1 cellular context compared by ENCODE assay signal in genomic region chr18:39519741-39520140, GRCh38.
TF ChIP-seq lines count a peak whose summit lies in the region.

No MANE protein-coding gene starts in this region.

TF ChIP-seq in HCT116, 20 proteins besides CTCF, POLR2A, EP300 and RAD21 (continued from another document):
- no peak for TF ChIP-seq REST (IDR thresholded peaks at IDR 0.05; ENCODE audit: low read depth)
- TF ChIP-seq MAX (IDR thresholded peaks at IDR 0.05), result no peak
- no peak for TF ChIP-seq ZFX (IDR thresholded peaks at IDR 0.05)
- no peak for TF ChIP-seq EZH2phosphoT487 (IDR thresholded peaks at IDR 0.05; ENCODE audit: borderline replicate concordance)
- TF ChIP-seq YY1 (IDR thresholded peaks at IDR 0.05; ENCODE audit: extremely low read depth, insufficient replicate concordance, low read depth, low read length), result no peak
- TF ChIP-seq SIN3A (IDR thresholded peaks at IDR 0.05; ENCODE audit: low read depth), result no peak
- no peak for TF ChIP-seq JUND (IDR thresholded peaks at IDR 0.05)
- no peak for TF ChIP-seq EGR1 (IDR thresholded peaks at IDR 0.05; ENCODE audit: low read depth)
- no peak for TF ChIP-seq TCF7L2 (IDR thresholded peaks at IDR 0.05; ENCODE audit: borderline replicate concordance, extremely low read depth, insufficient read depth, insufficient read length)
- no peak for TF ChIP-seq SRF (IDR thresholded peaks at IDR 0.05; ENCODE audit: low read depth)
